1 cellular context compared by ENCODE assay signal in genomic region chr22:32808038-32808445, GRCh38.
TF ChIP-seq lines count a peak whose summit lies in the region.

No MANE protein-coding gene starts in this region.

TF ChIP-seq in HepG2, 621 proteins besides CTCF, POLR2A, EP300 and RAD21 (continued from another document and continues in another):
- TF ChIP-seq HINFP (CRISPR knock-in tag; IDR thresholded peaks at IDR 0.05; ENCODE audit: low read depth) (no peak), ZNF737 (CRISPR knock-in tag; IDR thresholded peaks at IDR 0.05; ENCODE audit: borderline replicate concordance) (no peak), TBX3 (IDR thresholded peaks at IDR 0.05; ENCODE audit: borderline replicate concordance) (peak; percentile 57; the same call in 1 of the 2 replicates), CHD4 (IDR thresholded peaks at IDR 0.05; ENCODE audit: borderline replicate concordance, low read length) (0 out of 2 replicates have a peak, but pooled peaks have one; percentile 73), ZNF512B (CRISPR knock-in tag; IDR thresholded peaks at IDR 0.05; ENCODE audit: borderline replicate concordance) (no peak), NFYB (CRISPR knock-in tag; IDR thresholded peaks at IDR 0.05) (no peak), HNRNPK (IDR thresholded peaks at IDR 0.05; ENCODE audit: low read depth, low read length, poor library complexity, severe bottlenecking) (no peak), FOXP4 (CRISPR knock-in tag; IDR thresholded peaks at IDR 0.05) (peak; percentile 70), ARNT (IDR thresholded peaks at IDR 0.05) (no peak), ZNF407 (CRISPR knock-in tag; IDR thresholded peaks at IDR 0.05; ENCODE audit: not compliant biosample characterization) (no peak), ZNF232 (CRISPR knock-in tag; IDR thresholded peaks at IDR 0.05; ENCODE audit: borderline replicate concordance) (no peak), NFKB2 (CRISPR knock-in tag; IDR thresholded peaks at IDR 0.05; ENCODE audit: borderline replicate concordance) (no peak), HOXA9 (CRISPR knock-in tag; IDR thresholded peaks at IDR 0.05; ENCODE audit: borderline replicate concordance) (no peak), MAZ (IDR thresholded peaks at IDR 0.05; ENCODE audit: borderline replicate concordance, low read depth, low read length) (no peak), MAZ (CRISPR knock-in tag; IDR thresholded peaks at IDR 0.05; ENCODE audit: low read depth) (no peak), TEF (CRISPR knock-in tag; IDR thresholded peaks at IDR 0.05) (no peak), ZBTB39 (CRISPR knock-in tag; IDR thresholded peaks at IDR 0.05) (0 out of 2 replicates have a peak, but pooled peaks have one; percentile 39), SIN3B (IDR thresholded peaks at IDR 0.05; ENCODE audit: low read length) (no peak), ZNF563 (CRISPR knock-in tag; IDR thresholded peaks at IDR 0.05) (no peak), ZKSCAN8 (CRISPR knock-in tag; IDR thresholded peaks at IDR 0.05; ENCODE audit: borderline replicate concordance) (no peak), WIZ (CRISPR knock-in tag; IDR thresholded peaks at IDR 0.05) (no peak), MAFG (CRISPR knock-in tag; IDR thresholded peaks at IDR 0.05) (no peak), ELF3 (CRISPR knock-in tag; IDR thresholded peaks at IDR 0.05) (0 out of 2 replicates have a peak, but pooled peaks have one; percentile 12), ZNF570 (CRISPR knock-in tag; IDR thresholded peaks at IDR 0.05; ENCODE audit: borderline replicate concordance) (no peak), CENPX (CRISPR knock-in tag; IDR thresholded peaks at IDR 0.05) (no peak), E2F2 (CRISPR knock-in tag; IDR thresholded peaks at IDR 0.05; ENCODE audit: borderline replicate concordance) (no peak), GTF3A (CRISPR knock-in tag; conservative IDR thresholded peaks at IDR 0.05) (no peak), ZNF614 (CRISPR knock-in tag; IDR thresholded peaks at IDR 0.05; ENCODE audit: borderline replicate concordance) (peak; percentile 77; the same call in 1 of the 2 replicates), KDM2A (CRISPR knock-in tag; IDR thresholded peaks at IDR 0.05; ENCODE audit: borderline replicate concordance, low read depth) (no peak), RBFOX2 (IDR thresholded peaks at IDR 0.05; ENCODE audit: low read depth, low read length) (no peak; the same call in 1 of the 2 replicates), PAXIP1 (CRISPR knock-in tag; conservative IDR thresholded peaks at IDR 0.05) (peak; percentile 88)
